24 cellular contexts compared by ENCODE assay signal in genomic region chr7:50856231-50856630, GRCh38.
"Had no signal": no experiment of that assay in that cellular context is flagged by ENCODE, and none has a peak within 500 bp of the region (broad histone marks: within the 10 kb centered on the region; RNA-seq: fewer than 3 reads in every experiment).

No MANE protein-coding gene starts in this region.

- H3K36me3 ChIP-seq: MG63, SJSA1 had no signal

- H3K27me3 ChIP-seq: MG63, SJSA1 had no signal

- ATAC-seq: HepG2 had no signal

- H3K4me3 ChIP-seq: MG63, SJSA1, SK-N-MC had no signal

- H3K27ac ChIP-seq: SJSA1, SK-N-MC had no signal

- H3K9me3 ChIP-seq: MG63, SJSA1 had no signal

- H3K4me1 ChIP-seq: SJSA1 had no signal

- DNase-seq: IMR-90, Karpas-422, KG1, MG63, NCI-H1092, NCI-H1105 treated with DMSO at 0.1 percent for 48 hours, NCI-H1417 treated with DMSO at 0.1 percent for 48 hours, NCI-H146, NCI-H1694 treated with DMSO at 0.1 percent for 48 hours, NCI-H1930, NCI-H2081, NCI-H2107, NCI-H226, NCI-H446, NCI-H510A, NCI-H524 treated with DMSO at 0.1 percent for 48 hours, NCI-H69, NCI-H774, Right ventricle myocardium superior, RPMI8226, SIG-M5 had no signal
